15 cellular contexts compared by ENCODE assay signal in the genomic region with DNA sequence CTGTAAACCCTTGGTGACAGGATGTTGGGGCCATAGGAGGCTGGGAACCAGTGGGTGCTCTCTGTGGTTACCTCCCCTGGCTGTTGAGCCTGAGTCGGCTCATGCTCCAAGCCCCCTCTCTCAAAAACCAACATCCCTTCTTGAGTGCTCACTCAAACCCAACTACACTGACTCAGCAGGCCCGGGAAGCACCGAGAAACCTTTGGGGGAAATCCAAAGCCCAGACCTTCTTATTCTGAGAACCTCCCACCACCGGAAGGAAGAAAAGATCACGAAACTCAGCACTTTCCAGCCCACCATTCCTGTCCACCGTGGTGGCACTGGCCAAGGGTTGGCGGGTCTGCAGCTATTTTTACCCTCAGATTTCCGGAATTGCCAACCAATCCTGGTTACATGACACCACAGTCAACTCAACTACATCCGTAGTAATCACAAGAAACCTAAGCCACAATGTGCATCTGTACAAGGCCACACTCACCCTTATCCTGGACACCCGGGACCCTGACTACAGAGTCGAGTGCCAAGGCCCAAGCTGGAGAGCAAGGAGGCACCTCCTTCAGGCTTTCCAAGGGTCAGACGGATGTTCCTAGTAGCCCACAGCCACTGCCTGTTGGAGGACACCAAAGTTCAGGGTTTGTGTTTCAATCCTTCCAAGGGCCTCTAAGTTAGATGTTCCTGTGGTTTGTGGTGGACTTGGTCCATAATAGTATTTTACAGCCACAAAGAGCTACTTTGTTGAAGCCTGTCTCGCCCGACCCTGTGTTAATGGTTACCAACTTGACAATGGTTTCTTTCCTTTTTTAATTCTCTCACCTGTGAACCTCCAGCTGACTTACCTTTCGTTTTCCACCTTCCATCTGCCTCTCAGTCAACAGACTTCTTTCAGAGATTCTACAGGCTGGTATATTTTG.
A peak's percentile ranks its signal among the peaks of the same experiment; 100 is the strongest.
DNase-seq lines count a peak whose midpoint lies in the region; ATAC-seq and TF ChIP-seq lines count a peak whose summit lies in the region.
"Had no signal": no experiment of that assay in that cellular context is flagged by ENCODE, and none has a peak within 500 bp of the region (broad histone marks: within the 10 kb centered on the region; RNA-seq: fewer than 3 reads in every experiment).

No MANE protein-coding gene starts in this region.

- H3K36me3 Mint-ChIP-seq in osteocyte (ENCODE audit: unreplicated experiment): no peaks in the 10 kb centered on the region
- H3K36me3 Mint-ChIP-seq: stimulated activated naive B cell treated with anti-CD40 and anti-IgM and Interleukin-4, amounts not matched to agents 10 μg/mL and 1 μg/mL and 100 μg/mL, for 72 hours had no signal

- H3K36me3 ChIP-seq in WERI-Rb-1: no peaks in the 10 kb centered on the region
- no peaks in the 10 kb centered on the region for H3K36me3 ChIP-seq in H7 (replicated peaks; ENCODE audit: control insufficient read depth, insufficient read depth, low read length)

- H3K27me3 Mint-ChIP-seq in osteocyte (ENCODE audit: unreplicated experiment): peaks cover 5% of the 10 kb centered on the region

- H3K27ac ChIP-seq in WERI-Rb-1: peak overlapping the region; percentile 73
- H3K27ac ChIP-seq: body of pancreas, C4-2B had no signal

- H3K27me3 ChIP-seq in WERI-Rb-1 (ENCODE audit: insufficient read depth, low read depth, severe bottlenecking) (no peaks in the 10 kb centered on the region), H7 (ENCODE audit: control insufficient read depth, insufficient read depth, low read length) (no peaks in the 10 kb centered on the region)
- H3K27me3 ChIP-seq: body of pancreas had no signal

- no peak overlapping the region for H3K4me3 ChIP-seq in WERI-Rb-1 (ENCODE audit: low read depth, low read length)
- no peak overlapping the region for H3K4me3 ChIP-seq in H7 (ENCODE audit: insufficient read depth, low read depth, low read length)
- H3K4me3 ChIP-seq: body of pancreas had no signal

- no peaks in the 10 kb centered on the region for H3K9me3 Mint-ChIP-seq in osteocyte (ENCODE audit: unreplicated experiment)

- H3K4me3 Mint-ChIP-seq in osteocyte (ENCODE audit: unreplicated experiment): no peak overlapping the region
- H3K4me3 Mint-ChIP-seq: activated B cell treated with CpG ODN at 0.5 μM for 24 hours; stimulated activated naive B cell treated with anti-CD40 and anti-IgM and Interleukin-4, amounts not matched to agents 10 μg/mL and 1 μg/mL and 100 μg/mL, for 72 hours had no signal

- no peak overlapping the region for H3K27ac Mint-ChIP-seq in osteocyte (ENCODE audit: unreplicated experiment)
- H3K27ac Mint-ChIP-seq: activated B cell treated with CpG ODN at 0.5 μM for 24 hours; stimulated activated naive B cell treated with anti-CD40 and anti-IgM and Interleukin-4, amounts not matched to agents 10 μg/mL and 1 μg/mL and 100 μg/mL, for 72 hours had no signal

- peaks cover 8% of the 10 kb centered on the region for H3K4me1 Mint-ChIP-seq in osteocyte (ENCODE audit: unreplicated experiment)
- H3K4me1 Mint-ChIP-seq: activated B cell treated with CpG ODN at 0.5 μM for 24 hours; stimulated activated naive B cell treated with anti-CD40 and anti-IgM and Interleukin-4, amounts not matched to agents 10 μg/mL and 1 μg/mL and 100 μg/mL, for 72 hours had no signal

- ATAC-seq in GM18502 (IDR thresholded peaks at IDR 0.05; ENCODE audit: poor library complexity, unreplicated experiment) (peak; percentile 67), HG02588 (IDR thresholded peaks at IDR 0.05; ENCODE audit: unreplicated experiment) (peak; percentile 67), GM18519 (IDR thresholded peaks at IDR 0.05; ENCODE audit: low FRiP score, unreplicated experiment) (no peak)
- ATAC-seq: body of pancreas; stimulated activated naive B cell treated with anti-CD40 and anti-IgM and Interleukin-4, amounts not matched to agents 10 μg/mL and 1 μg/mL and 100 μg/mL, for 72 hours had no signal

- TF ChIP-seq CTCF in WERI-Rb-1 (IDR thresholded peaks at IDR 0.05; ENCODE audit: low read depth, low read length) (no peak), osteocyte (IDR thresholded peaks at IDR 0.05) (no peak)

- no peaks in the 10 kb centered on the region for H3K9me3 ChIP-seq in WERI-Rb-1 (ENCODE audit: severe bottlenecking)
- H3K9me3 ChIP-seq: body of pancreas had no signal

- DNase-seq in WERI-Rb-1: no peak
- DNase-seq in stimulated activated CD4-positive, alpha-beta T cell treated with anti-CD3 and anti-CD28 coated beads, Interleukin-15, amount 100 ng/mL, for 48 hours (ENCODE audit: low read depth in 2 of 2): peak; percentile 19 to 35
- no peak for DNase-seq in osteocyte (ENCODE audit: extremely low spot score, unreplicated experiment)
- DNase-seq in H7: no peak
- no peak for DNase-seq in GM03348 (ENCODE audit: low spot score)
- DNase-seq: activated B cell treated with CpG ODN at 0.5 μM for 24 hours; body of pancreas; hippocampal formation; IMR-90; mesendoderm; stimulated activated naive B cell treated with anti-CD40 and anti-IgM and Interleukin-4, amounts not matched to agents 10 μg/mL and 1 μg/mL and 100 μg/mL, for 72 hours had no signal

Comparison
In these comparisons a context has a peak if more than half of its experiments do, and no peak if none do; other contexts are left out.
1. DNase-seq: peak in stimulated activated CD4-positive, alpha-beta T cell treated with anti-CD3 and anti-CD28 coated beads, Interleukin-15, amount 100 ng/mL, for 48 hours (2 of 2); none in WERI-Rb-1 (single experiment), osteocyte (single experiment), H7 (single experiment) and GM03348 (single experiment).